24 cellular contexts compared by ENCODE assay signal in genomic region chr13:102147353-102147752, GRCh38.
DNase-seq lines count a peak whose midpoint lies in the region; ATAC-seq, FAIRE-seq and TF ChIP-seq lines count a peak whose summit lies in the region.
"Had no signal": no experiment of that assay in that cellular context is flagged by ENCODE, and none has a peak within 500 bp of the region (broad histone marks: within the 10 kb centered on the region; RNA-seq: fewer than 3 reads in every experiment).

No MANE protein-coding gene starts in this region.

- H3K4me3 ChIP-seq in Karpas-422 (ENCODE audit: low read length) (no peak overlapping the region), neural cell (ENCODE audit: low read length) (no peak overlapping the region)
- H3K4me3 ChIP-seq: BLaER1 had no signal

- FAIRE-seq in H54 (lab: Jason Lieb, UNC): peak; percentile 68
- FAIRE-seq: A204.1, GM12891, GM19239 had no signal

- DNase-seq in H54 (ENCODE audit: insufficient read length, low spot score) (no peak), Karpas-422 (no peak), SW 1271 (lab: John Stamatoyannopoulos, UW) (no peak), left ventricle myocardium superior (no peak)
- DNase-seq: 8988T; ACHN; BE2C; C1 segment of cervical spinal cord; CD4-positive, alpha-beta memory T cell; CD4-positive, CD25-positive, alpha-beta regulatory T cell; CD8-positive, alpha-beta memory T cell; COR-L47; DMS 273 treated with DMSO at 0.1 percent for 48 hours; DMS153; DMS53; DMS79; DND-41; EL; GDM1 had no signal

- TF ChIP-seq EP300 in neural cell (conservative IDR thresholded peaks at IDR 0.05; ENCODE audit: poor library complexity, severe bottlenecking): peak; percentile 98

- peaks cover 13% of the 10 kb centered on the region for H3K4me1 ChIP-seq in Karpas-422 (ENCODE audit: low read length)
- H3K4me1 ChIP-seq: BLaER1 had no signal

- H4K20me1 ChIP-seq in Karpas-422 (ENCODE audit: insufficient read depth, low read depth, low read length) (no peaks in the 10 kb centered on the region), neural cell (ENCODE audit: insufficient read depth) (no peaks in the 10 kb centered on the region)
- H4K20me1 ChIP-seq: BLaER1 had no signal

- H3K27me3 ChIP-seq in Karpas-422 (ENCODE audit: low read length) (no peaks in the 10 kb centered on the region), neural cell (ENCODE audit: insufficient read depth, low read depth, low read length) (peaks cover 3% of the 10 kb centered on the region)
- H3K27me3 ChIP-seq: BE2C, BLaER1 had no signal

- H3K4me2 ChIP-seq in Karpas-422 (ENCODE audit: low read depth, low read length, poor library complexity, severe bottlenecking): peak overlapping the region; percentile 36
- no peak overlapping the region for H3K4me2 ChIP-seq in neural cell (ENCODE audit: low read length)
- H3K4me2 ChIP-seq: BLaER1 had no signal

- TF ChIP-seq POLR2A in H54 (IDR thresholded peaks at IDR 0.05; ENCODE audit: low read depth, low read length): no peak

- H3F3A ChIP-seq in neural cell (ENCODE audit: insufficient read depth, low read length, poor library complexity, severe bottlenecking): no peaks in the 10 kb centered on the region

- no peak overlapping the region for H3K9ac ChIP-seq in Karpas-422 (ENCODE audit: low read length)
- no peak overlapping the region for H3K9ac ChIP-seq in neural cell (ENCODE audit: low read length)
- H3K9ac ChIP-seq: BLaER1 had no signal

- H3K9me2 ChIP-seq in Karpas-422 (replicated peaks; ENCODE audit: insufficient read depth, low read length) (no peaks in the 10 kb centered on the region), neural cell (ENCODE audit: insufficient read depth, low read length) (no peaks in the 10 kb centered on the region)

- TF ChIP-seq RAD21 in neural cell (conservative IDR thresholded peaks at IDR 0.05): no peak

- intact Hi-C loops in left ventricle myocardium superior (cut with micrococcal nuclease): loop anchor here (10.0 kb wide), 1 partner anchor 327 kb away; no protein-coding TSS in a partner anchor

- ATAC-seq in left ventricle myocardium superior: no peak

- H3K36me3 ChIP-seq in Karpas-422 (ENCODE audit: insufficient read depth, low read length): no peaks in the 10 kb centered on the region
- H3K36me3 ChIP-seq in neural cell (ENCODE audit: insufficient read depth, low read length): no peaks in the 10 kb centered on the region
- H3K36me3 ChIP-seq: BE2C, BLaER1 had no signal

- no peak for TF ChIP-seq CTCF in neural cell (IDR thresholded peaks at IDR 0.05; ENCODE audit: poor library complexity, severe bottlenecking)

- H3K79me2 ChIP-seq in Karpas-422 (ENCODE audit: low read length) (no peaks in the 10 kb centered on the region), neural cell (replicated peaks; ENCODE audit: insufficient read depth, low read length) (no peaks in the 10 kb centered on the region)

- H3K27ac ChIP-seq in Karpas-422 (ENCODE audit: low read length) (no peak overlapping the region), neural cell (ENCODE audit: low read length) (no peak overlapping the region)
- H3K27ac ChIP-seq: BLaER1 had no signal

- H2AFZ ChIP-seq in Karpas-422 (ENCODE audit: low read length): no peak overlapping the region
- H2AFZ ChIP-seq in neural cell (ENCODE audit: low read depth, low read length): no peak overlapping the region

- no peaks in the 10 kb centered on the region for H3K9me3 ChIP-seq in Karpas-422 (ENCODE audit: low read length)
- H3K9me3 ChIP-seq in neural cell (ENCODE audit: low read length): no peaks in the 10 kb centered on the region
- H3K9me3 ChIP-seq: BE2C, BLaER1 had no signal

TF ChIP-seq in neural cell, 6 proteins besides CTCF, POLR2A, EP300 and RAD21:
- TF ChIP-seq POLR2AphosphoS5 (IDR thresholded peaks at IDR 0.05) (peak; percentile 94), REST (IDR thresholded peaks at IDR 0.05; ENCODE audit: borderline replicate concordance) (no peak)
